20 cellular contexts compared by ENCODE assay signal in genomic region chr11:99960536-99960935, GRCh38.
"Had no signal": no experiment of that assay in that cellular context is flagged by ENCODE, and none has a peak within 500 bp of the region (broad histone marks: within the 10 kb centered on the region; RNA-seq: fewer than 3 reads in every experiment).

No MANE protein-coding gene starts in this region.

- H3K4me3 ChIP-seq: left ventricle myocardium inferior, lung, ovary, skin epidermis, tibial nerve, uterus had no signal

- DNase-seq: hippocampal formation; left ventricle myocardium inferior; mesendoderm; naive thymus-derived CD4-positive, alpha-beta T cell; ovary; retina; right cardiac atrium; stimulated activated CD4-positive, alpha-beta T cell treated with anti-CD3 and anti-CD28 coated beads, Interleukin-2, amount 100 ng/mL, for 48 hours; stimulated activated CD4-positive, alpha-beta T cell treated with anti-CD3 and anti-CD28 coated beads, Interleukin-4, amount 100 ng/mL, for 4 hours; stimulated activated CD8-positive, alpha-beta memory T cell treated with anti-CD3 and anti-CD28 coated beads, Interleukin-4, amount 100 ng/mL, for 48 hours; stimulated activated naive CD4-positive, alpha-beta T cell treated with Interleukin-2 at 50 U/mL for 16 hours; stimulated activated naive CD8-positive, alpha-beta T cell treated with anti-CD3 and anti-CD28 coated beads, Interleukin-15, amount 100 ng/mL, for 72 hours; substantia nigra; uterus had no signal

- ATAC-seq: naive thymus-derived CD4-positive, alpha-beta T cell; natural killer cell treated with Interleukin-12 subunit alpha and Interleukin-12 subunit beta and Interleukin-15 and Interleukin-18, amount 100 ng/mL, for 72 hours; right cardiac atrium; sciatic nerve; stimulated activated memory B cell treated with anti-CD40 and anti-IgM and Interleukin-4, amounts not matched to agents 10 μg/mL and 1 μg/mL and 100 μg/mL, for 72 hours; stimulated activated naive CD8-positive, alpha-beta T cell treated with anti-CD3 and anti-CD28 coated beads, Interleukin-15, amount 100 ng/mL, for 72 hours had no signal

- H3K27me3 ChIP-seq: ovary, tibial nerve, uterus had no signal

- H3K36me3 ChIP-seq: left ventricle myocardium inferior, ovary, tibial nerve, uterus had no signal
